In the genomic region with DNA sequence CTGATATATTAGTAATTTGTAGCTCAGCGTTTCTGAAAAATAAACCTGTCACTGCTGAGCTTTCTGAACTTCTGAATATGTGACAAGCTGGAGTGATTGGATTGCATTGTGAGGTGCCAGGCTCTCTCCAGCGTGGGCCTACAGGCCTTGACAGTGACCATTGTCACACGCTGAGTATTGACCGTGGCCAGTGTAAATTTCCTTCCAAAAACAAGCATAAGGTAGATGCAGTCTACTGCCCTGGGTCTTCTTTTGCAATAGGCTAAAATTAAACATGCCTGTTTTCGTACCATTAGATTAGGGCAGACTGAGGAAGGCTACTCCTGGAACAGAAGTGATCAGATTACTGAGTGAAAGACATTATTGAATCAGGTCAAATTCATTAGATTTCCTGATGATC, we compare ENCODE assay signal across 31 cellular contexts.
"Had no signal": no experiment of that assay in that cellular context is flagged by ENCODE, and none has a peak within 500 bp of the region (broad histone marks: within the 10 kb centered on the region; RNA-seq: fewer than 3 reads in every experiment).

No MANE protein-coding gene starts in this region.

- H3K27me3 ChIP-seq: ascending aorta, breast epithelium, cardiac muscle cell, esophagus squamous epithelium, gastroesophageal sphincter had no signal

- H3K27ac ChIP-seq: ascending aorta, breast epithelium, cardiac muscle cell, coronary artery, epithelial cell of prostate, esophagus squamous epithelium, gastroesophageal sphincter had no signal

- H3K4me1 ChIP-seq: ascending aorta, esophagus squamous epithelium had no signal

- ATAC-seq: activated naive CD4-positive, alpha-beta T cell treated with anti-CD3 and anti-CD28 coated beads, Interleukin-2, amount 50 U/mL, for 72 hours; activated T-cell treated with anti-CD3 and anti-CD28 coated beads, Interleukin-2, amount 50 U/mL, for 72 hours; gastroesophageal sphincter had no signal

- H3K4me3 Mint-ChIP-seq: activated CD4-positive, alpha-beta memory T cell treated with anti-CD3 and anti-CD28 coated beads, Interleukin-2, amount 10 ng/mL, durations not matched to agents 7 days and 5 days; activated CD4-positive, alpha-beta T cell treated with anti-CD3 and anti-CD28 coated beads, Interleukin-2, amount 10 ng/mL, durations not matched to agents 7 days and 5 days; activated naive CD8-positive, alpha-beta T cell treated with anti-CD3 and anti-CD28 coated beads, Interleukin-2, amount 10 ng/mL, durations not matched to agents 7 days and 5 days; activated T-cell treated with anti-CD3 and anti-CD28 coated beads, Interleukin-2, amount 50 U/mL, for 24 hours; activated T-cell treated with anti-CD3 and anti-CD28 coated beads, Interleukin-2, amount 50 U/mL, for 72 hours; brain; central memory CD8-positive, alpha-beta T cell; dendritic cell treated with granulocyte-macrophage colony-stimulating factor and Interleukin-4, amounts not matched to agents 40 ng/mL and 50 ng/mL, for 4 days had no signal

- H3K4me3 ChIP-seq: ascending aorta, breast epithelium, cardiac muscle cell, coronary artery, esophagus squamous epithelium, gastroesophageal sphincter had no signal

- H3K27ac Mint-ChIP-seq: activated CD4-positive, alpha-beta memory T cell treated with anti-CD3 and anti-CD28 coated beads, Interleukin-2, amount 10 ng/mL, durations not matched to agents 7 days and 5 days; activated naive CD8-positive, alpha-beta T cell treated with anti-CD3 and anti-CD28 coated beads, Interleukin-2, amount 10 ng/mL, durations not matched to agents 7 days and 5 days; activated T-cell treated with anti-CD3 and anti-CD28 coated beads, Interleukin-2, amount 50 U/mL, for 24 hours; activated T-cell treated with anti-CD3 and anti-CD28 coated beads, Interleukin-2, amount 50 U/mL, for 72 hours; brain; dendritic cell treated with granulocyte-macrophage colony-stimulating factor and Interleukin-4, amounts not matched to agents 40 ng/mL and 50 ng/mL, for 4 days had no signal

- H3K27me3 Mint-ChIP-seq: activated CD4-positive, alpha-beta memory T cell treated with anti-CD3 and anti-CD28 coated beads, Interleukin-2, amount 10 ng/mL, durations not matched to agents 7 days and 5 days; activated CD4-positive, alpha-beta T cell treated with anti-CD3 and anti-CD28 coated beads, Interleukin-2, amount 10 ng/mL, durations not matched to agents 7 days and 5 days; activated naive CD8-positive, alpha-beta T cell treated with anti-CD3 and anti-CD28 coated beads, Interleukin-2, amount 10 ng/mL, durations not matched to agents 7 days and 5 days; activated T-cell treated with anti-CD3 and anti-CD28 coated beads, Interleukin-2, amount 50 U/mL, for 24 hours; brain; central memory CD8-positive, alpha-beta T cell; dendritic cell treated with granulocyte-macrophage colony-stimulating factor and Interleukin-4, amounts not matched to agents 40 ng/mL and 50 ng/mL, for 4 days had no signal

- H3K9me3 Mint-ChIP-seq: activated CD4-positive, alpha-beta memory T cell treated with anti-CD3 and anti-CD28 coated beads, Interleukin-2, amount 10 ng/mL, durations not matched to agents 7 days and 5 days; activated T-cell treated with anti-CD3 and anti-CD28 coated beads, Interleukin-2, amount 50 U/mL, for 24 hours; activated T-cell treated with anti-CD3 and anti-CD28 coated beads, Interleukin-2, amount 50 U/mL, for 72 hours; brain; central memory CD8-positive, alpha-beta T cell; dendritic cell treated with granulocyte-macrophage colony-stimulating factor and Interleukin-4, amounts not matched to agents 40 ng/mL and 50 ng/mL, for 4 days had no signal

- DNase-seq: activated CD4-positive, alpha-beta memory T cell treated with anti-CD3 and anti-CD28 coated beads, Interleukin-2, amount 10 ng/mL, durations not matched to agents 7 days and 5 days; activated CD4-positive, alpha-beta T cell treated with anti-CD3 and anti-CD28 coated beads for 4 hours; activated CD4-positive, alpha-beta T cell treated with anti-CD3 and anti-CD28 coated beads, Interleukin-2, amount 10 ng/mL, durations not matched to agents 7 days and 5 days; activated CD4-positive, alpha-beta T cell treated with anti-CD3 and anti-CD28 coated beads, Interleukin-2, amount 50 U/mL, for 4 hours; activated CD4-positive, CD25-positive, alpha-beta regulatory T cell; activated CD4-positive, CD25-positive, alpha-beta regulatory T cell treated with anti-CD3 and anti-CD28 coated beads, Interleukin-2, amount 50 U/mL, for 72 hours; activated CD8-positive, alpha-beta memory T cell treated with anti-CD3 and anti-CD28 coated beads, Interleukin-2, amount 50 U/mL, for 48 hours; activated effector memory CD4-positive, alpha-beta T cell treated with Interleukin-2 at 50 U/mL for 16 hours; activated gamma-delta T cell treated with Interleukin-2 at 50 U/mL for 16 hours; activated naive CD4-positive, alpha-beta T cell treated with Interleukin-2 at 50 U/mL for 16 hours; activated naive CD8-positive, alpha-beta T cell treated with anti-CD3 and anti-CD28 coated beads, Interleukin-2, amount 10 ng/mL, durations not matched to agents 7 days and 5 days; activated T-cell treated with anti-CD3 and anti-CD28 coated beads for 4 hours; activated T-cell treated with anti-CD3 and anti-CD28 coated beads, Interleukin-2, amount 50 U/mL, for 24 hours; activated T-cell treated with anti-CD3 and anti-CD28 coated beads, Interleukin-2, amount 50 U/mL, for 72 hours; effector CD4-positive, alpha-beta T cell; esophagus squamous epithelium; foreskin melanocyte; head of caudate nucleus; T-helper 2 cell had no signal

- H3K36me3 ChIP-seq: ascending aorta, breast epithelium, cardiac muscle cell, esophagus squamous epithelium, gastroesophageal sphincter had no signal

- FAIRE-seq: endometrium, endothelial cell of umbilical vein had no signal

- H3K9me3 ChIP-seq: ascending aorta, breast epithelium, esophagus squamous epithelium, gastroesophageal sphincter had no signal
